38 cellular contexts compared by ENCODE assay signal in genomic region chr13:53324656-53325055, GRCh38.
"Had no signal": no experiment of that assay in that cellular context is flagged by ENCODE, and none has a peak within 500 bp of the region (broad histone marks: within the 10 kb centered on the region; RNA-seq: fewer than 3 reads in every experiment).

No MANE protein-coding gene starts in this region.

- H3K27me3 Mint-ChIP-seq: activated naive CD4-positive, alpha-beta T cell treated with anti-CD3 and anti-CD28 coated beads, Interleukin-2, amount 10 ng/mL, durations not matched to agents 7 days and 5 days; activated naive CD4-positive, alpha-beta T cell treated with anti-CD3 and anti-CD28 coated beads, Interleukin-2, amount 50 U/mL, for 24 hours; activated naive CD8-positive, alpha-beta T cell; activated naive CD8-positive, alpha-beta T cell treated with anti-CD3 and anti-CD28 coated beads for 36 hours; activated naive CD8-positive, alpha-beta T cell treated with anti-CD3 and anti-CD28 coated beads, Interleukin-2, amount 10 ng/mL, durations not matched to agents 7 days and 5 days; activated naive CD8-positive, alpha-beta T cell treated with anti-CD3 and anti-CD28 coated beads, Interleukin-2, amount 50 U/mL, for 24 hours; activated T-cell treated with anti-CD3 and anti-CD28 coated beads, Interleukin-2, amount 50 U/mL, for 24 hours; activated T-helper 17 cell treated with anti-CD3 and anti-CD28 coated beads, Interleukin-2, amount 50 U/mL, for 72 hours; central memory CD8-positive, alpha-beta T cell had no signal

- H3K27me3 ChIP-seq: adrenal gland, ascending aorta, body of pancreas, brain microvascular endothelial cell, breast epithelium, cardiac muscle cell had no signal

- H3K4me1 ChIP-seq: adrenal gland, ascending aorta, body of pancreas, breast epithelium had no signal

- ATAC-seq: activated naive CD4-positive, alpha-beta T cell treated with anti-CD3 and anti-CD28 coated beads, Interleukin-2, amount 50 U/mL, for 72 hours; activated naive CD8-positive, alpha-beta T cell treated with anti-CD3 and anti-CD28 coated beads, Interleukin-2, amount 50 U/mL, for 24 hours; activated T-cell treated with anti-CD3 and anti-CD28 coated beads, Interleukin-2, amount 50 U/mL, for 4 hours; activated T-helper 17 cell treated with anti-CD3 and anti-CD28 coated beads, Interleukin-2, amount 50 U/mL, for 72 hours; body of pancreas had no signal

- H3K27ac ChIP-seq: adrenal gland, ascending aorta, body of pancreas, brain microvascular endothelial cell, breast epithelium, cardiac muscle cell had no signal

- H3K9me3 Mint-ChIP-seq: activated naive CD4-positive, alpha-beta T cell treated with anti-CD3 and anti-CD28 coated beads, Interleukin-2, amount 10 ng/mL, durations not matched to agents 7 days and 5 days; activated naive CD8-positive, alpha-beta T cell treated with anti-CD3 and anti-CD28 coated beads, Interleukin-2, amount 50 U/mL, for 24 hours had no signal

- H3K36me3 Mint-ChIP-seq: activated naive CD4-positive, alpha-beta T cell treated with anti-CD3 and anti-CD28 coated beads, Interleukin-2, amount 10 ng/mL, durations not matched to agents 7 days and 5 days; activated naive CD4-positive, alpha-beta T cell treated with anti-CD3 and anti-CD28 coated beads, Interleukin-2, amount 50 U/mL, for 24 hours; activated naive CD4-positive, alpha-beta T cell treated with anti-CD3 and anti-CD28 coated beads, Interleukin-2, amount 50 U/mL, for 72 hours; activated naive CD8-positive, alpha-beta T cell; activated naive CD8-positive, alpha-beta T cell treated with anti-CD3 and anti-CD28 coated beads for 36 hours; activated naive CD8-positive, alpha-beta T cell treated with anti-CD3 and anti-CD28 coated beads, Interleukin-2, amount 10 ng/mL, durations not matched to agents 7 days and 5 days; brain had no signal

- DNase-seq: activated effector memory CD4-positive, alpha-beta T cell treated with anti-CD3 and anti-CD28 coated beads, Interleukin-2, amount 50 U/mL, for 16 hours; activated effector memory CD4-positive, alpha-beta T cell treated with Interleukin-2 at 50 U/mL for 16 hours; activated gamma-delta T cell; activated gamma-delta T cell treated with Interleukin-2 at 50 U/mL for 16 hours; activated naive CD4-positive, alpha-beta T cell; activated naive CD4-positive, alpha-beta T cell treated with anti-CD3 and anti-CD28 coated beads for 36 hours; activated naive CD4-positive, alpha-beta T cell treated with anti-CD3 and anti-CD28 coated beads, Interleukin-2, amount 10 ng/mL, durations not matched to agents 7 days and 5 days; activated naive CD4-positive, alpha-beta T cell treated with anti-CD3 and anti-CD28 coated beads, Interleukin-2, amount 50 U/mL, for 16 hours; activated naive CD4-positive, alpha-beta T cell treated with Interleukin-2 at 50 U/mL for 16 hours; activated naive CD8-positive, alpha-beta T cell treated with anti-CD3 and anti-CD28 coated beads for 36 hours; activated naive CD8-positive, alpha-beta T cell treated with anti-CD3 and anti-CD28 coated beads, Interleukin-2, amount 10 ng/mL, durations not matched to agents 7 days and 5 days; activated naive CD8-positive, alpha-beta T cell treated with anti-CD3 and anti-CD28 coated beads, Interleukin-2, amount 50 U/mL, for 24 hours; activated T-cell treated with anti-CD3 and anti-CD28 coated beads for 4 hours; activated T-cell treated with anti-CD3 and anti-CD28 coated beads, Interleukin-2, amount 50 U/mL, for 1 hour; activated T-cell treated with anti-CD3 and anti-CD28 coated beads, Interleukin-2, amount 50 U/mL, for 24 hours; activated T-cell treated with anti-CD3 and anti-CD28 coated beads, Interleukin-2, amount 50 U/mL, for 4 hours; activated T-cell treated with anti-CD3 and anti-CD28 coated beads, Interleukin-2, amount 50 U/mL, for 48 hours; adrenal gland; amniotic stem cell; amygdala; anterior cingulate cortex; aorta; body of pancreas; brain microvascular endothelial cell; caudate nucleus; central memory CD4-positive, alpha-beta T cell; cerebellar nuclear complex had no signal

- H3K4me1 Mint-ChIP-seq: activated naive CD4-positive, alpha-beta T cell treated with anti-CD3 and anti-CD28 coated beads, Interleukin-2, amount 10 ng/mL, durations not matched to agents 7 days and 5 days; activated naive CD4-positive, alpha-beta T cell treated with anti-CD3 and anti-CD28 coated beads, Interleukin-2, amount 50 U/mL, for 24 hours; activated naive CD8-positive, alpha-beta T cell treated with anti-CD3 and anti-CD28 coated beads for 36 hours; activated naive CD8-positive, alpha-beta T cell treated with anti-CD3 and anti-CD28 coated beads, Interleukin-2, amount 10 ng/mL, durations not matched to agents 7 days and 5 days; activated naive CD8-positive, alpha-beta T cell treated with anti-CD3 and anti-CD28 coated beads, Interleukin-2, amount 50 U/mL, for 24 hours; activated T-helper 17 cell treated with anti-CD3 and anti-CD28 coated beads, Interleukin-2, amount 50 U/mL, for 72 hours; central memory CD8-positive, alpha-beta T cell had no signal

- H3K36me3 ChIP-seq: adrenal gland, ascending aorta, brain microvascular endothelial cell, breast epithelium, cardiac muscle cell had no signal

- H3K9me3 ChIP-seq: adrenal gland, ascending aorta, body of pancreas, breast epithelium had no signal

- H3K4me3 Mint-ChIP-seq: activated naive CD4-positive, alpha-beta T cell treated with anti-CD3 and anti-CD28 coated beads for 36 hours; activated naive CD4-positive, alpha-beta T cell treated with anti-CD3 and anti-CD28 coated beads, Interleukin-2, amount 10 ng/mL, durations not matched to agents 7 days and 5 days; activated naive CD4-positive, alpha-beta T cell treated with anti-CD3 and anti-CD28 coated beads, Interleukin-2, amount 50 U/mL, for 24 hours; activated naive CD8-positive, alpha-beta T cell; activated naive CD8-positive, alpha-beta T cell treated with anti-CD3 and anti-CD28 coated beads for 36 hours; activated naive CD8-positive, alpha-beta T cell treated with anti-CD3 and anti-CD28 coated beads, Interleukin-2, amount 10 ng/mL, durations not matched to agents 7 days and 5 days; activated naive CD8-positive, alpha-beta T cell treated with anti-CD3 and anti-CD28 coated beads, Interleukin-2, amount 50 U/mL, for 24 hours; activated T-cell treated with anti-CD3 and anti-CD28 coated beads, Interleukin-2, amount 50 U/mL, for 24 hours; activated T-cell treated with anti-CD3 and anti-CD28 coated beads, Interleukin-2, amount 50 U/mL, for 4 hours; activated T-helper 1 cell treated with anti-CD3 and anti-CD28 coated beads, Interleukin-12 subunit alpha, Interleukin-12 subunit beta, Interleukin-2, Interleukin-4 antibody, amounts not matched to agents 30 ng/mL and 10 ng/mL and 1 ng/mL, durations not matched to agents 14 hours and 24 hours and 36 hours; activated T-helper 17 cell treated with anti-CD3 and anti-CD28 coated beads, Interleukin-2, amount 50 U/mL, for 72 hours; brain; central memory CD8-positive, alpha-beta T cell had no signal

- H3K4me3 ChIP-seq: adrenal gland, ascending aorta, body of pancreas, breast epithelium, cardiac muscle cell had no signal

- H3K27ac Mint-ChIP-seq: activated naive CD4-positive, alpha-beta T cell treated with anti-CD3 and anti-CD28 coated beads for 36 hours; activated naive CD4-positive, alpha-beta T cell treated with anti-CD3 and anti-CD28 coated beads, Interleukin-2, amount 10 ng/mL, durations not matched to agents 7 days and 5 days; activated naive CD4-positive, alpha-beta T cell treated with anti-CD3 and anti-CD28 coated beads, Interleukin-2, amount 50 U/mL, for 24 hours; activated naive CD4-positive, alpha-beta T cell treated with anti-CD3 and anti-CD28 coated beads, Interleukin-2, amount 50 U/mL, for 72 hours; activated naive CD8-positive, alpha-beta T cell; activated naive CD8-positive, alpha-beta T cell treated with anti-CD3 and anti-CD28 coated beads for 36 hours; activated naive CD8-positive, alpha-beta T cell treated with anti-CD3 and anti-CD28 coated beads, Interleukin-2, amount 10 ng/mL, durations not matched to agents 7 days and 5 days; activated naive CD8-positive, alpha-beta T cell treated with anti-CD3 and anti-CD28 coated beads, Interleukin-2, amount 50 U/mL, for 24 hours; activated T-cell treated with anti-CD3 and anti-CD28 coated beads, Interleukin-2, amount 50 U/mL, for 24 hours; activated T-helper 1 cell treated with anti-CD3 and anti-CD28 coated beads, Interleukin-12 subunit alpha, Interleukin-12 subunit beta, Interleukin-2, Interleukin-4 antibody, amounts not matched to agents 30 ng/mL and 10 ng/mL and 1 ng/mL, durations not matched to agents 14 hours and 24 hours and 36 hours; activated T-helper 17 cell treated with anti-CD3 and anti-CD28 coated beads, Interleukin-2, amount 50 U/mL, for 72 hours; activated T-helper 2 cell treated with anti-CD3 and anti-CD28 coated beads, Interferon-gamma antibody, Interleukin-2, Interleukin-4, amounts not matched to agents 10 μg/mL and 5 μg/mL and 100 μg/mL, durations not matched to agents 14 hours and 24 hours and 36 hours; brain had no signal
